ENCODE assay signal across 1 cellular context in the genomic region with DNA sequence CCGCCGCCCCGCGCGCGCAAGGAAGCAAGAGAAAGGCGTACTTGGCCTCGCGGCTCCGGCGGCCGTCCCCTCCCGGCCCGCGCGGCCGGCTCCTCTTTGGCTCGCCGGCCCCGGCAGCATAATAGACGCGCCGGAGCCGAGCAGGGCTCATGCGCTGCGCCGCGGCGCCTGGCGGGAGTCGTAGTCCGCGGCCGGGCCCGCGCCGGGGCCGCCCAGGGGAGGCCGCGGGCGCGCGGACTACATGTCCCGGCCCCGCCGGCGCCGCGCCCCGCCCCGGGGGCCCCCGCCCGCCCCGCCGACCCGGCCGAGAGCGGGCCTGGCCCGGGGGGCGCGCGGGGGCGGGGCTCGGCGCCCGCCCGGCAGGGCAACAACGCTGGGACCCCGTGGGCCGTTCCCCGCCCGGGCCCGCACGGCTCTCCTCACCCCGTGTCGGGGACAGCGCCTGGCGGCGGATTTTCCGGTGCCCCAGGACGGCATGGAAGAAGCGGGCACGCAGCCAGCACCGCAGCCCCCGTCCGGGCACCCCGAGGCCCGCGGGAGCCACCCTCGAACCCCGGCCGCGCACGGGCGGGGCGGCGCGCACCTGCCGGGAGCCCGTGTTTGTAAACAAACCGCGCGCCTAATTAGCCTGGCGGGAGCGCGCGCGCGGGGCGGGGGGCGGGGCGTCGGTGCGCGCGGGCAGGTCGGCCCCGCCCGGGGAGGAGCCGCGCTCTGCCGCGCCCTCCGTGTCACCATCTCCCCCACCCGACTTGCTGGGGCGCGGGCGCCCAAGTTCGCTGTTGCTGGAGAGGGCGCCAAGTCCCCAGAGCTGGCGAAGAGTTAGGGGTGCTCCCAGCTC.
TF ChIP-seq lines count a peak whose summit lies in the region.

A gene (minus strand): TSS at position 123 of the 838 bp plus-strand sequence. CDS start 14,549 bp downstream, outside the sequence.

TF ChIP-seq in HEK293, 187 proteins besides CTCF, POLR2A, EP300 and RAD21 (continued from another document):
- TF ChIP-seq, protein P1, sequence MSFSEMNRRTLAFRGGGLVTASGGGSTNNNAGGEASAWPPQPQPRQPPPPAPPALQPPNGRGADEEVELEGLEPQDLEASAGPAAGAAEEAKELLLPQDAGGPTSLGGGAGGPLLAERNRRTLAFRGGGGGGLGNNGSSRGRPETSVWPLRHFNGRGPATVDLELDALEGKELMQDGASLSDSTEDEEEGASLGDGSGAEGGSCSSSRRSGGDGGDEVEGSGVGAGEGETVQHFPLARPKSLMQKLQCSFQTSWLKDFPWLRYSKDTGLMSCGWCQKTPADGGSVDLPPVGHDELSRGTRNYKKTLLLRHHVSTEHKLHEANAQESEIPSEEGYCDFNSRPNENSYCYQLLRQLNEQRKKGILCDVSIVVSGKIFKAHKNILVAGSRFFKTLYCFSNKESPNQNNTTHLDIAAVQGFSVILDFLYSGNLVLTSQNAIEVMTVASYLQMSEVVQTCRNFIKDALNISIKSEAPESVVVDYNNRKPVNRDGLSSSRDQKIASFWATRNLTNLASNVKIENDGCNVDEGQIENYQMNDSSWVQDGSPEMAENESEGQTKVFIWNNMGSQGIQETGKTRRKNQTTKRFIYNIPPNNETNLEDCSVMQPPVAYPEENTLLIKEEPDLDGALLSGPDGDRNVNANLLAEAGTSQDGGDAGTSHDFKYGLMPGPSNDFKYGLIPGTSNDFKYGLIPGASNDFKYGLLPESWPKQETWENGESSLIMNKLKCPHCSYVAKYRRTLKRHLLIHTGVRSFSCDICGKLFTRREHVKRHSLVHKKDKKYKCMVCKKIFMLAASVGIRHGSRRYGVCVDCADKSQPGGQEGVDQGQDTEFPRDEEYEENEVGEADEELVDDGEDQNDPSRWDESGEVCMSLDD (tag by site-specific recombination; IDR thresholded peaks at IDR 0.05) = 0 out of 2 replicates have a peak, but pooled peaks have one; percentile 64
- TF ChIP-seq, protein P2, sequence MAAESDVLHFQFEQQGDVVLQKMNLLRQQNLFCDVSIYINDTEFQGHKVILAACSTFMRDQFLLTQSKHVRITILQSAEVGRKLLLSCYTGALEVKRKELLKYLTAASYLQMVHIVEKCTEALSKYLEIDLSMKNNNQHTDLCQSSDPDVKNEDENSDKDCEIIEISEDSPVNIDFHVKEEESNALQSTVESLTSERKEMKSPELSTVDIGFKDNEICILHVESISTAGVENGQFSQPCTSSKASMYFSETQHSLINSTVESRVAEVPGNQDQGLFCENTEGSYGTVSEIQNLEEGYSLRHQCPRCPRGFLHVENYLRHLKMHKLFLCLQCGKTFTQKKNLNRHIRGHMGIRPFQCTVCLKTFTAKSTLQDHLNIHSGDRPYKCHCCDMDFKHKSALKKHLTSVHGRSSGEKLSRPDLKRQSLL (tag by site-specific recombination; IDR thresholded peaks at IDR 0.05) = peak; percentile 86; the same call in 1 of the 2 replicates
- TF ChIP-seq ZNF292 (tag by site-specific recombination; IDR thresholded peaks at IDR 0.05; ENCODE audit: borderline replicate concordance, low read depth) (no peak), ZNF670 (tag by site-specific recombination; IDR thresholded peaks at IDR 0.05; ENCODE audit: low read depth) (no peak), SP3 (tag by site-specific recombination; IDR thresholded peaks at IDR 0.05) (peak; percentile 58), ZNF48 (tag by site-specific recombination; IDR thresholded peaks at IDR 0.05) (no peak), KLF8 (tag by site-specific recombination; IDR thresholded peaks at IDR 0.05) (peak; percentile 71; the same call in 1 of the 2 replicates), ZBTB1 (tag by site-specific recombination; IDR thresholded peaks at IDR 0.05) (no peak), ZNF621 (tag by site-specific recombination; IDR thresholded peaks at IDR 0.05) (no peak), ZNF23 (tag by site-specific recombination; IDR thresholded peaks at IDR 0.05; ENCODE audit: borderline replicate concordance) (no peak), ZNF623 (tag by site-specific recombination; IDR thresholded peaks at IDR 0.05) (no peak), ZNF132 (tag by site-specific recombination; IDR thresholded peaks at IDR 0.05; ENCODE audit: borderline replicate concordance) (no peak), ZNF211 (tag by site-specific recombination; IDR thresholded peaks at IDR 0.05; ENCODE audit: low read depth) (no peak), ZNF394 (tag by site-specific recombination; IDR thresholded peaks at IDR 0.05; ENCODE audit: borderline replicate concordance) (no peak), ZNF529 (tag by site-specific recombination; IDR thresholded peaks at IDR 0.05; ENCODE audit: insufficient replicate concordance) (no peak), GLIS1 (tag by site-specific recombination; IDR thresholded peaks at IDR 0.05) (no peak), ZNF239 (tag by site-specific recombination; IDR thresholded peaks at IDR 0.05) (no peak), TRIM28 (IDR thresholded peaks at IDR 0.05; ENCODE audit: borderline replicate concordance, low read length) (no peak)
- TF ChIP-seq, protein P3, sequence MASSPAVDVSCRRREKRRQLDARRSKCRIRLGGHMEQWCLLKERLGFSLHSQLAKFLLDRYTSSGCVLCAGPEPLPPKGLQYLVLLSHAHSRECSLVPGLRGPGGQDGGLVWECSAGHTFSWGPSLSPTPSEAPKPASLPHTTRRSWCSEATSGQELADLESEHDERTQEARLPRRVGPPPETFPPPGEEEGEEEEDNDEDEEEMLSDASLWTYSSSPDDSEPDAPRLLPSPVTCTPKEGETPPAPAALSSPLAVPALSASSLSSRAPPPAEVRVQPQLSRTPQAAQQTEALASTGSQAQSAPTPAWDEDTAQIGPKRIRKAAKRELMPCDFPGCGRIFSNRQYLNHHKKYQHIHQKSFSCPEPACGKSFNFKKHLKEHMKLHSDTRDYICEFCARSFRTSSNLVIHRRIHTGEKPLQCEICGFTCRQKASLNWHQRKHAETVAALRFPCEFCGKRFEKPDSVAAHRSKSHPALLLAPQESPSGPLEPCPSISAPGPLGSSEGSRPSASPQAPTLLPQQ (tag by site-specific recombination; IDR thresholded peaks at IDR 0.05) = 0 out of 2 replicates have a peak, but pooled peaks have one; percentile 33
- TF ChIP-seq, protein P4, sequence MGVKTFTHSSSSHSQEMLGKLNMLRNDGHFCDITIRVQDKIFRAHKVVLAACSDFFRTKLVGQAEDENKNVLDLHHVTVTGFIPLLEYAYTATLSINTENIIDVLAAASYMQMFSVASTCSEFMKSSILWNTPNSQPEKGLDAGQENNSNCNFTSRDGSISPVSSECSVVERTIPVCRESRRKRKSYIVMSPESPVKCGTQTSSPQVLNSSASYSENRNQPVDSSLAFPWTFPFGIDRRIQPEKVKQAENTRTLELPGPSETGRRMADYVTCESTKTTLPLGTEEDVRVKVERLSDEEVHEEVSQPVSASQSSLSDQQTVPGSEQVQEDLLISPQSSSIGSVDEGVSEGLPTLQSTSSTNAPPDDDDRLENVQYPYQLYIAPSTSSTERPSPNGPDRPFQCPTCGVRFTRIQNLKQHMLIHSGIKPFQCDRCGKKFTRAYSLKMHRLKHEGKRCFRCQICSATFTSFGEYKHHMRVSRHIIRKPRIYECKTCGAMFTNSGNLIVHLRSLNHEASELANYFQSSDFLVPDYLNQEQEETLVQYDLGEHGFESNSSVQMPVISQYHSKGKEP (tag by site-specific recombination; IDR thresholded peaks at IDR 0.05) = 0 out of 2 replicates have a peak, but pooled peaks have one; percentile 14
- TF ChIP-seq, protein P5, sequence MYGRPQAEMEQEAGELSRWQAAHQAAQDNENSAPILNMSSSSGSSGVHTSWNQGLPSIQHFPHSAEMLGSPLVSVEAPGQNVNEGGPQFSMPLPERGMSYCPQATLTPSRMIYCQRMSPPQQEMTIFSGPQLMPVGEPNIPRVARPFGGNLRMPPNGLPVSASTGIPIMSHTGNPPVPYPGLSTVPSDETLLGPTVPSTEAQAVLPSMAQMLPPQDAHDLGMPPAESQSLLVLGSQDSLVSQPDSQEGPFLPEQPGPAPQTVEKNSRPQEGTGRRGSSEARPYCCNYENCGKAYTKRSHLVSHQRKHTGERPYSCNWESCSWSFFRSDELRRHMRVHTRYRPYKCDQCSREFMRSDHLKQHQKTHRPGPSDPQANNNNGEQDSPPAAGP (tag by site-specific recombination; IDR thresholded peaks at IDR 0.05) = no peak
